Comparison of ENCODE assay signal across 14 cellular contexts in the genomic region with DNA sequence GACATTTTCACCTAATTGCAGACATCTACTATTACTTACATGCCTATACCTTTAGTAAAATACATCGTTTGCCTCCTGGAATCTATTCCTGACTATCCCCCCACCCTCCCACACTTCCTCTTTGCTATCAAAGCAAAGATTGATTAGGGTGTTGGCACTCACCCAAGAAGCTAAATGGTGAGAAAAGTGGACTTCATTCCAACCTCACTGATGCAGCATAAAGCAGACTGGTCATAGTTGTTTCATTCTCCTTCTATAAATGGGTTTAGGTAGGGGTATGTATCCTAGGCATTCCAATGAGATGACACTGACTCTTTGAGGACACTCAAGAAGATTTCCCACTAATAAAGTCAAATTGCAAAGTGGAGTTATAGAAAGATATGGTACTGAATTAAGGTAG.
DNase-seq lines count a peak whose midpoint lies in the region; ATAC-seq and TF ChIP-seq lines count a peak whose summit lies in the region.
"Had no signal": no experiment of that assay in that cellular context is flagged by ENCODE, and none has a peak within 500 bp of the region (broad histone marks: within the 10 kb centered on the region; RNA-seq: fewer than 3 reads in every experiment).

No MANE protein-coding gene starts in this region.

- no peak for TF ChIP-seq CTCF in astrocyte of the spinal cord (IDR thresholded peaks at IDR 0.05; ENCODE audit: low read depth, low read length)

- DNase-seq in HCEC 1CT (peak; percentile 39), NCI-H226 (peak; percentile 68), astrocyte of the spinal cord (ENCODE audit: low read depth, low spot score) (peak; percentile 55), skeletal muscle cell (ENCODE audit: low read depth) (peak; percentile 6)
- DNase-seq: CD4-positive, alpha-beta T cell; GF-D8; NCI-H1694; NCI-H2081; NCI-H69; T-helper 1 cell had no signal

- in situ Hi-C loops in astrocyte of the spinal cord (cut with HindIII; ENCODE audit: low sequenced_read_pairs): no loop called here

- H3K4me3 ChIP-seq in astrocyte of the spinal cord (ENCODE audit: low read depth, low read length) (no peak overlapping the region), skeletal muscle cell (ENCODE audit: low read depth, low read length) (no peak overlapping the region)

- no peak for ATAC-seq in HG02759 (IDR thresholded peaks at IDR 0.05; ENCODE audit: unreplicated experiment)
- ATAC-seq in HG03439 (IDR thresholded peaks at IDR 0.05; ENCODE audit: unreplicated experiment): no peak
- no peak for ATAC-seq in GM19035 (IDR thresholded peaks at IDR 0.05; ENCODE audit: unreplicated experiment)
- ATAC-seq: Panc1 had no signal

Comparison
In these comparisons a context has a peak if more than half of its experiments do, and no peak if none do; other contexts are left out.
1. DNase-seq: peak in every context shown above with its lines; median percentile 68 in NCI-H226; 55 in astrocyte of the spinal cord; 39 in HCEC 1CT; 6 in skeletal muscle cell.